ENCODE assay signal across 8 cellular contexts in genomic region chr9:62801372-62801811, GRCh38.
DNase-seq lines count a peak whose midpoint lies in the region; ATAC-seq and TF ChIP-seq lines count a peak whose summit lies in the region.
"Not testable (repeated sequence)": the region's sequence is repeated elsewhere in the genome, so short reads cannot be mapped to it uniquely, and the experiment has no call there.

No MANE protein-coding gene starts in this region.

- not testable (repeated sequence) for H3F3A ChIP-seq in DOHH2 (ENCODE audit: control insufficient read depth, insufficient read depth)

- TF ChIP-seq POLR2A in testis (IDR thresholded peaks at IDR 0.05), result not testable (repeated sequence)

- H3K4me3 Mint-ChIP-seq in activated CD4-positive, alpha-beta memory T cell treated with anti-CD3 and anti-CD28 coated beads, Interleukin-2, amount 10 ng/mL, durations not matched to agents 7 days and 5 days, result peak overlapping the region; percentile 73
- peak overlapping the region; percentile 58 to 77 (median 63) for H3K4me3 Mint-ChIP-seq in brain

- ATAC-seq in left lobe of liver, result peak; percentile 52

- not testable (repeated sequence) for H3K9me3 Mint-ChIP-seq in activated CD4-positive, alpha-beta memory T cell treated with anti-CD3 and anti-CD28 coated beads, Interleukin-2, amount 10 ng/mL, durations not matched to agents 7 days and 5 days
- peaks cover 18 to 41% (median 35%) of the 10 kb centered on the region in 5 experiments for H3K9me3 Mint-ChIP-seq in brain

- peaks cover 15% of the 10 kb centered on the region for H3K36me3 Mint-ChIP-seq in activated CD4-positive, alpha-beta memory T cell treated with anti-CD3 and anti-CD28 coated beads, Interleukin-2, amount 10 ng/mL, durations not matched to agents 7 days and 5 days (ENCODE audit: low read depth)
- H3K36me3 Mint-ChIP-seq in brain, result peaks cover 12% of the 10 kb centered on the region

- peak overlapping the region; percentile 63; the same call in 1 of the 2 replicates for H2AFZ ChIP-seq in KMS-11 (ENCODE audit: low read depth)
- H2AFZ ChIP-seq in parathyroid adenoma, result peak overlapping the region; percentile 92

- H3K4me1 ChIP-seq in DOHH2 (ENCODE audit: control insufficient read depth, low read length), result peaks cover 19% of the 10 kb centered on the region
- H3K4me1 ChIP-seq in KMS-11 (ENCODE audit: low read depth, poor library complexity, severe bottlenecking); parathyroid adenoma; testis: not testable (repeated sequence)

- peak overlapping the region; percentile 92 for H3K4me2 ChIP-seq in DOHH2 (ENCODE audit: low read length)
- H3K4me2 ChIP-seq in KMS-11, result peak overlapping the region; percentile 66; the same call in 1 of the 2 replicates
- H3K4me2 ChIP-seq in parathyroid adenoma (ENCODE audit: low read length), result not testable (repeated sequence)

- not testable (repeated sequence) for H3K9me3 ChIP-seq in DOHH2 (ENCODE audit: control insufficient read depth, insufficient read depth, low read length); parathyroid adenoma (ENCODE audit: control insufficient read depth, low read length); testis

- H3K27ac ChIP-seq in DOHH2 (ENCODE audit: low read depth, low read length) (peak overlapping the region; percentile 76), parathyroid adenoma (peak overlapping the region; percentile 79)
- H3K27ac ChIP-seq in KMS-11, testis: not testable (repeated sequence)

- not testable (repeated sequence) for H3K9me2 ChIP-seq in DOHH2 (replicated peaks; ENCODE audit: control insufficient read depth, low read length)

- POLR2A ChIA-PET in activated CD4-positive, alpha-beta memory T cell treated with anti-CD3 and anti-CD28 coated beads, Interleukin-2, amount 10 ng/mL, durations not matched to agents 7 days and 5 days (lab: Charles Lee), result interaction anchor here (0.6 kb wide), 1 partner anchor 1015 kb away, joined by 3 read pairs; no protein-coding TSS in a partner anchor

- H3K36me3 ChIP-seq in DOHH2 (ENCODE audit: control insufficient read depth, low read length), result peaks cover 21% of the 10 kb centered on the region
- not testable (repeated sequence) for H3K36me3 ChIP-seq in KMS-11 (ENCODE audit: insufficient read depth); parathyroid adenoma (ENCODE audit: control insufficient read depth, insufficient read depth, low read length); testis (ENCODE audit: low read depth, missing control alignments)

- H4K20me1 ChIP-seq in DOHH2 (ENCODE audit: control insufficient read depth, insufficient read depth, low read depth, low read length); KMS-11 (ENCODE audit: insufficient read depth): not testable (repeated sequence)

- intact Hi-C loops in testis (cut with DNase I; ENCODE audit: low total_unique reads), result not testable (repeated sequence)

- peaks cover 53% of the 10 kb centered on the region for H3K79me2 ChIP-seq in DOHH2 (ENCODE audit: control insufficient read depth, low read length)
- H3K79me2 ChIP-seq in KMS-11 (ENCODE audit: insufficient read depth, low read depth); parathyroid adenoma: not testable (repeated sequence)

- TF ChIP-seq CTCF in DOHH2 (IDR thresholded peaks at IDR 0.05; ENCODE audit: low read depth, low read length, poor library complexity, severe bottlenecking); KMS-11 (conservative IDR thresholded peaks at IDR 0.05; ENCODE audit: low read depth, low read length); brain (conservative IDR thresholded peaks at IDR 0.05); fibroblast of the aortic adventitia (IDR thresholded peaks at IDR 0.05; ENCODE audit: insufficient read depth, low read length); parathyroid adenoma (IDR thresholded peaks at IDR 0.05); testis (IDR thresholded peaks at IDR 0.05): not testable (repeated sequence)

- DNase-seq in activated CD4-positive, alpha-beta memory T cell treated with anti-CD3 and anti-CD28 coated beads, Interleukin-2, amount 10 ng/mL, durations not matched to agents 7 days and 5 days; fibroblast of the aortic adventitia (ENCODE audit: low read depth); testis: not testable (repeated sequence)
- peak; percentile 51 for DNase-seq in left lobe of liver (ENCODE audit: low spot score)

- not testable (repeated sequence) for H3K27me3 ChIP-seq in DOHH2 (ENCODE audit: control insufficient read depth, low read length); KMS-11 (ENCODE audit: insufficient read depth, low read depth); parathyroid adenoma (ENCODE audit: control insufficient read depth, insufficient read depth, low read length); testis

- H3K4me1 Mint-ChIP-seq in activated CD4-positive, alpha-beta memory T cell treated with anti-CD3 and anti-CD28 coated beads, Interleukin-2, amount 10 ng/mL, durations not matched to agents 7 days and 5 days, result peaks cover 33% of the 10 kb centered on the region
- H3K4me1 Mint-ChIP-seq in brain, result peaks cover 27% of the 10 kb centered on the region

- H3K27ac Mint-ChIP-seq in activated CD4-positive, alpha-beta memory T cell treated with anti-CD3 and anti-CD28 coated beads, Interleukin-2, amount 10 ng/mL, durations not matched to agents 7 days and 5 days, result peak overlapping the region; percentile 50
- H3K27ac Mint-ChIP-seq in brain, result peak overlapping the region in 1 of 5 experiments; percentile 56

- H3K27me3 Mint-ChIP-seq in activated CD4-positive, alpha-beta memory T cell treated with anti-CD3 and anti-CD28 coated beads, Interleukin-2, amount 10 ng/mL, durations not matched to agents 7 days and 5 days, result peaks cover 54% of the 10 kb centered on the region
- peaks cover 78% of the 10 kb centered on the region for H3K27me3 Mint-ChIP-seq in brain

- CTCF ChIA-PET in activated CD4-positive, alpha-beta memory T cell treated with anti-CD3 and anti-CD28 coated beads, Interleukin-2, amount 10 ng/mL, durations not matched to agents 7 days and 5 days (lab: Charles Lee), result not testable (repeated sequence)

- 23 to 29% methylated on average over 15 of the region's 15 CpGs for WGBS in testis, 2 donors

- not testable (repeated sequence) for H3K9ac ChIP-seq in KMS-11, parathyroid adenoma

- H3K4me3 ChIP-seq in DOHH2 (ENCODE audit: low read length), result peak overlapping the region; percentile 80
- H3K4me3 ChIP-seq in KMS-11 (IDR thresholded peaks at IDR 0.05; ENCODE audit: insufficient read depth, low read depth, low read length); parathyroid adenoma (ENCODE audit: low read depth, low read length): not testable (repeated sequence)
- H3K4me3 ChIP-seq in fibroblast of the aortic adventitia (ENCODE audit: low read depth, low read length), result peak overlapping the region; percentile 59
- peak overlapping the region; percentile 58 to 69 for H3K4me3 ChIP-seq in testis
